2 cellular contexts compared by ENCODE assay signal in the genomic region with DNA sequence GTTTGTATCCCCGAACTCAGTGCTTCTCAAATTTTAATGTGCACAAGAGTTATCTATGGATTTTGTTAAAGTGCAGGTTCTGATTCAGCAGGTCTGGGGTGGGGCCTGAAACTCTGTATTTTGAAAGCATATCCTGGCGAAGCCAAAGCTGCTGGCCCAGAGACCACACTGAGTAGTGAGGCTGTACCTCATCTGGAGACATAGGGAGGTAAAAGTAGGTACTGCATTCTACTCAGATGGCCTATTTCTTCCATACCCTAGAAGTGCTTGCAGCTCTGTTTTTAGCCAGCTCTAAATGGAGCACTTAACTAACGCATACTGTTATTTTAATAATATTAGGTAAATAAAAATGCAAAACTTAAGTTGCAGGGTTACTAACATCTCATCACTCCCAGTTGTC.
TF ChIP-seq lines count a peak whose summit lies in the region.

No MANE protein-coding gene starts in this region.

TF ChIP-seq in A549, 52 proteins besides CTCF, POLR2A, EP300 and RAD21 (continued from another document):
- TF ChIP-seq, protein P1, sequence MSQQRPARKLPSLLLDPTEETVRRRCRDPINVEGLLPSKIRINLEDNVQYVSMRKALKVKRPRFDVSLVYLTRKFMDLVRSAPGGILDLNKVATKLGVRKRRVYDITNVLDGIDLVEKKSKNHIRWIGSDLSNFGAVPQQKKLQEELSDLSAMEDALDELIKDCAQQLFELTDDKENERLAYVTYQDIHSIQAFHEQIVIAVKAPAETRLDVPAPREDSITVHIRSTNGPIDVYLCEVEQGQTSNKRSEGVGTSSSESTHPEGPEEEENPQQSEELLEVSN (IDR thresholded peaks at IDR 0.05; ENCODE audit: borderline replicate concordance, low read depth), result no peak

TF ChIP-seq in SK-N-SH treated with all-trans-retinoic acid at 6 μM for 48 hours, 23 proteins besides CTCF, POLR2A, EP300 and RAD21 (continued from another document):
- no peak for TF ChIP-seq ZFP3 (CRISPR knock-in tag; IDR thresholded peaks at IDR 0.05)
